In the genomic region with DNA sequence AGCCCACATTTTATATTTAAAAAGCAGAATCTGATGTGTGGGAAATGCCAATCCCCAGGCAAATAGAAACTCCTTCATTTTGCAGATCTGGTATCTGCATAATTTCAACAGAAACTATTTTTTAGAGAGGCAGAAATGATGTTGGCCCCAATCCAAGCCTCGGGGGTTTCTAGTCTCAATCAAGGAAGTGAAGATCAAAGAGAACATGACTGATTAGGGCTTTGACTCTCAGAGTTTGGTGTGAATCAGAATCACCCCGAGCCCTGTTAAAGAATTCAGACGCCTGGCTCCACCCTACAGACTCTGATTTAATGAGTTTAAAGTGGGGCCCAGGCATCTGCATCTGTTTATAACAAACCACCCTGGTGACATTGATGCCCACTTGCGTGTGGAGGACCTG, we compare ENCODE assay signal across 10 cellular contexts. TPM values are rescaled to one million over a fixed set of nuclear protein-coding genes. Genes with fewer than 3 reads are reported as not detected.
DNase-seq lines count a peak whose midpoint lies in the region; ATAC-seq and TF ChIP-seq lines count a peak whose summit lies in the region.
"Had no signal": no experiment of that assay in that cellular context is flagged by ENCODE, and none has a peak within 500 bp of the region (broad histone marks: within the 10 kb centered on the region; RNA-seq: fewer than 3 reads in every experiment).

No MANE protein-coding gene starts in this region.

- H3K36me3 Mint-ChIP-seq in activated naive CD8-positive, alpha-beta T cell treated with anti-CD3 and anti-CD28 coated beads for 36 hours, result no peaks in the 10 kb centered on the region

- no peak overlapping the region for H3K27ac Mint-ChIP-seq in activated naive CD8-positive, alpha-beta T cell treated with anti-CD3 and anti-CD28 coated beads for 36 hours

- DNase-seq in GM12865 (ENCODE audit: low read depth), result peak; percentile 82
- DNase-seq in RPMI7951 (ENCODE audit: low read depth), result peak; percentile 37
- peak; percentile 62 for DNase-seq in activated naive CD8-positive, alpha-beta T cell treated with anti-CD3 and anti-CD28 coated beads for 36 hours
- peak; percentile 58 for DNase-seq in stimulated activated CD4-positive, alpha-beta T cell treated with anti-CD3 and anti-CD28 coated beads, Interleukin-4, amount 100 ng/mL, for 1 hour
- DNase-seq in effector CD4-positive, alpha-beta T cell, result no peak
- DNase-seq in HuH-7.5 (ENCODE audit: low spot score), result no peak
- DNase-seq: NK-92 treated with Interleukin-12 subunit alpha and Interleukin-12 subunit beta, amount 100 ng/mL, for 24 hours had no signal

- H3K4me3 ChIP-seq in GM12865 (ENCODE audit: low read depth, low read length), result no peak overlapping the region
- H3K4me3 ChIP-seq: hepatocyte had no signal

- peaks cover 11% of the 10 kb centered on the region for H3K4me1 Mint-ChIP-seq in activated naive CD8-positive, alpha-beta T cell treated with anti-CD3 and anti-CD28 coated beads for 36 hours

- no peak for TF ChIP-seq CTCF in GM12865 (IDR thresholded peaks at IDR 0.05; ENCODE audit: insufficient read depth, low read depth, low read length, missing control alignments)

- no peaks in the 10 kb centered on the region for H3K9me3 Mint-ChIP-seq in activated naive CD8-positive, alpha-beta T cell treated with anti-CD3 and anti-CD28 coated beads for 36 hours

- ATAC-seq in GM21381 (IDR thresholded peaks at IDR 0.05; ENCODE audit: unreplicated experiment) (no peak), GM21423 (IDR thresholded peaks at IDR 0.05; ENCODE audit: unreplicated experiment) (no peak)

- H3K4me3 Mint-ChIP-seq in activated naive CD8-positive, alpha-beta T cell treated with anti-CD3 and anti-CD28 coated beads for 36 hours, result no peak overlapping the region

- no peaks in the 10 kb centered on the region for H3K27me3 Mint-ChIP-seq in activated naive CD8-positive, alpha-beta T cell treated with anti-CD3 and anti-CD28 coated beads for 36 hours

RNA-seq across cellular contexts. Expression of gene UBE2H, which starts 36.7 kb away (rescaled TPM):
- 40.9 and 41.1 TPM in 2 replicates for total RNA-seq in RPMI7951 (2014; rRNA removed; shearing (Covaris generic))
- total RNA-seq in activated naive CD8-positive, alpha-beta T cell treated with anti-CD3 and anti-CD28 coated beads for 36 hours, result 10 to 100 TPM; 15.7 to 16.9 TPM

Comparison
In these comparisons a context has a peak if more than half of its experiments do, and no peak if none do; other contexts are left out.
1. DNase-seq: peak in GM12865 (single experiment), RPMI7951 (single experiment), activated naive CD8-positive, alpha-beta T cell treated with anti-CD3 and anti-CD28 coated beads for 36 hours (single experiment) and stimulated activated CD4-positive, alpha-beta T cell treated with anti-CD3 and anti-CD28 coated beads, Interleukin-4, amount 100 ng/mL, for 1 hour (single experiment); none in effector CD4-positive, alpha-beta T cell (single experiment) and HuH-7.5 (single experiment).